ENCODE assay signal across 2 cellular contexts in genomic region chr6:130870179-130870881, GRCh38.
TF ChIP-seq lines count a peak whose summit lies in the region.

No MANE protein-coding gene starts in this region.

TF ChIP-seq in IMR-90, 13 proteins besides CTCF, POLR2A, EP300 and RAD21:
- TF ChIP-seq CEBPB (IDR thresholded peaks at IDR 0.05; ENCODE audit: low read depth, low read length): no peak
- TF ChIP-seq CHD1 (IDR thresholded peaks at IDR 0.05; ENCODE audit: low read depth, low read length): no peak
- peak; percentile 89 for TF ChIP-seq MAFK (IDR thresholded peaks at IDR 0.05; ENCODE audit: low read depth, low read length)
- no peak for TF ChIP-seq RFX5 (IDR thresholded peaks at IDR 0.05; ENCODE audit: low read depth, low read length)
- TF ChIP-seq, protein P1, sequence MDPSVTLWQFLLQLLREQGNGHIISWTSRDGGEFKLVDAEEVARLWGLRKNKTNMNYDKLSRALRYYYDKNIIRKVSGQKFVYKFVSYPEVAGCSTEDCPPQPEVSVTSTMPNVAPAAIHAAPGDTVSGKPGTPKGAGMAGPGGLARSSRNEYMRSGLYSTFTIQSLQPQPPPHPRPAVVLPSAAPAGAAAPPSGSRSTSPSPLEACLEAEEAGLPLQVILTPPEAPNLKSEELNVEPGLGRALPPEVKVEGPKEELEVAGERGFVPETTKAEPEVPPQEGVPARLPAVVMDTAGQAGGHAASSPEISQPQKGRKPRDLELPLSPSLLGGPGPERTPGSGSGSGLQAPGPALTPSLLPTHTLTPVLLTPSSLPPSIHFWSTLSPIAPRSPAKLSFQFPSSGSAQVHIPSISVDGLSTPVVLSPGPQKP (IDR thresholded peaks at IDR 0.05; ENCODE audit: borderline replicate concordance, low read depth, low read length): no peak

TF ChIP-seq in H1, 55 proteins besides CTCF, POLR2A, EP300 and RAD21:
- no peak for TF ChIP-seq CBX8 (IDR thresholded peaks at IDR 0.05; ENCODE audit: borderline replicate concordance, low read depth, low read length)
- TF ChIP-seq MAFK (IDR thresholded peaks at IDR 0.05; ENCODE audit: low read depth, low read length): peak; percentile 49; the same call in 1 of the 2 replicates
- no peak for TF ChIP-seq KDM1A (IDR thresholded peaks at IDR 0.05; ENCODE audit: borderline replicate concordance, low read length)
- TF ChIP-seq CHD1 (IDR thresholded peaks at IDR 0.05; ENCODE audit: low read depth, low read length): no peak
- TF ChIP-seq NRF1 (IDR thresholded peaks at IDR 0.05; ENCODE audit: low read depth, low read length): no peak
- TF ChIP-seq TBP (IDR thresholded peaks at IDR 0.05; ENCODE audit: low read depth, low read length): no peak
- TF ChIP-seq GTF2F1 (IDR thresholded peaks at IDR 0.05; ENCODE audit: borderline replicate concordance, low read depth, low read length): no peak
- no peak for TF ChIP-seq POU5F1 (IDR thresholded peaks at IDR 0.05; ENCODE audit: low read depth, low read length)
TF ChIP-seq in H1: peak in this region for 1.
